ENCODE assay signal across 15 cellular contexts in the genomic region with DNA sequence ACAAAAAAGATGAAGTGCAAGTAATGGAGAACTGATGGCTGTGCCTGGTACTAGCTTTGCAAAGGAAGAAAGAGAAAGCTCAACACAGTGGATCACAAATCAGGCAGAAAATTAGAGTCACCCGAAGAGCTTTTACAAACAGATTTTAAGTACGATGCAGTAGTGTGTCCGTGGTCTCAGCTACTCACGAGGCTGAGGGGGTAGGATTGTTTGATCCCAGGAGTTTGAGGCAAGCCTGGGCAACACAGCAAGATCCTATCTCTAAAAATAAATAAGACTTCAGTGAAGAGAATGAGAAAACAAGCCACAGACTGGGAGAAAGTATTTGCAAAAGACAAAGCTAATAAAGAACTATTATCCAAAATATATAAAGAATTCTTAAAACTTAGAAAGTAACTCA.
"Had no signal": no experiment of that assay in that cellular context is flagged by ENCODE, and none has a peak within 500 bp of the region (broad histone marks: within the 10 kb centered on the region; RNA-seq: fewer than 3 reads in every experiment).

No MANE protein-coding gene starts in this region.

- ATAC-seq: esophagus mucosa, gastrocnemius medialis, heart right ventricle, sciatic nerve had no signal

- H3K4me3 Mint-ChIP-seq: T-helper 2 cell treated with Interferon-gamma antibody and Interleukin-4, amounts not matched to agents 5 μg/mL and 100 μg/mL, for 36 hours had no signal

- DNase-seq: activated CD4-positive, alpha-beta T cell treated with anti-CD3 and anti-CD28 coated beads, Interleukin-2, amount 50 U/mL, for 1 hour; cerebellar nuclear complex; effector CD4-positive, alpha-beta T cell; gastrocnemius medialis; heart right ventricle; kidney glomerular epithelial cell; left ventricle myocardium inferior; mammary epithelial cell; pancreas; stimulated activated CD4-positive, alpha-beta T cell treated with anti-CD3 and anti-CD28 coated beads, Interleukin-4, amount 100 ng/mL, for 1 hour; testis; upper lobe of left lung had no signal

- H3K9me3 Mint-ChIP-seq: T-helper 2 cell treated with Interferon-gamma antibody and Interleukin-4, amounts not matched to agents 5 μg/mL and 100 μg/mL, for 36 hours had no signal

- H3K27ac Mint-ChIP-seq: T-helper 2 cell treated with Interferon-gamma antibody and Interleukin-4, amounts not matched to agents 5 μg/mL and 100 μg/mL, for 36 hours had no signal
